In the genomic region with DNA sequence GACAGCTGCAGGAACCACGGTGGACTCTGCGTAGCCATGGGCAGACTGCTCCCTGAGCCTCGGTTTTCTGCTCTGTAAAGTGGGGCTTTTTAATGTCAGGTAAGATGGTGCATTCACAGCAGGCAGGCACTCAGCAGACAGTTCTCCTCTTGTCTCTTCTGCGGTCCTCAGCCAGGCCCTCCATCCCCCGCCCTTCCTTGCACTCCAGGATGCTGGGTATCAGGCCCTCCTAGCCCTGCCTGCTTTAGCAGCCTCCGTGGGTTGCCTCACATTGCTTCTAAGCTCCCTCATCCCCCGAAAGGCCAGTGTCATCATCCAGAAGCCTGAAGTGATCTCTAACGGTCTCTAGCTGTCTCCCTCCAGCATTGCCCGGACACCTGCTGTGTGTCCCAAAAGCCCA, we compare ENCODE assay signal across 14 cellular contexts.
DNase-seq lines count a peak whose midpoint lies in the region; ATAC-seq and TF ChIP-seq lines count a peak whose summit lies in the region.
"Had no signal": no experiment of that assay in that cellular context is flagged by ENCODE, and none has a peak within 500 bp of the region (broad histone marks: within the 10 kb centered on the region; RNA-seq: fewer than 3 reads in every experiment).

No MANE protein-coding gene starts in this region.

- H3K4me1 ChIP-seq in GM23338 (ENCODE audit: insufficient read depth) (no peaks in the 10 kb centered on the region; the same call in 1 of the 2 replicates), endodermal cell (ENCODE audit: control insufficient read depth, insufficient read depth, low read length) (no peaks in the 10 kb centered on the region), vagina (no peaks in the 10 kb centered on the region), SK-N-SH (ENCODE audit: control insufficient read depth in 1 of 2, insufficient read depth in 2 of 2, low read depth in 1 of 2, low read length in 1 of 2) (peaks cover 0 to 7% of the 10 kb centered on the region in 2 experiments; a peak in 1 of 4 replicates)

- H3K36me3 ChIP-seq in GM23338 (ENCODE audit: insufficient read depth) (no peaks in the 10 kb centered on the region), endodermal cell (ENCODE audit: control insufficient read depth, insufficient read depth, low read length) (no peaks in the 10 kb centered on the region), vagina (no peaks in the 10 kb centered on the region), WERI-Rb-1 (no peaks in the 10 kb centered on the region), SK-N-SH (replicated peaks in 1 of 2; ENCODE audit: control insufficient read depth in 1 of 2, insufficient read depth in 2 of 2, low read length in 1 of 2) (no peaks in the 10 kb centered on the region)
- H3K36me3 ChIP-seq: BLaER1 treated with 17β-estradiol and CSF1 and Interleukin-3, amounts not matched to agents 10 nM and 100 nM had no signal

- ATAC-seq in GM23338: no peak
- ATAC-seq: CD8-positive, alpha-beta T cell had no signal

- H3K4me2 ChIP-seq in GM23338 (no peak overlapping the region), SK-N-SH (no peak overlapping the region)
- H3K4me2 ChIP-seq: BLaER1 treated with 17β-estradiol and CSF1 and Interleukin-3, amounts not matched to agents 10 nM and 100 nM had no signal

- H3K9ac ChIP-seq in endodermal cell (ENCODE audit: extremely low read depth, low read length, poor library complexity, severe bottlenecking): no peak overlapping the region
- H3K9ac ChIP-seq in SK-N-SH: no peak overlapping the region
- H3K9ac ChIP-seq: BLaER1 treated with 17β-estradiol and CSF1 and Interleukin-3, amounts not matched to agents 10 nM and 100 nM had no signal

- CTCF ChIA-PET in SK-N-SH (lab: Yijun Ruan, JAX): interaction anchor here (0.8 to 1.2 kb wide), 2 partner anchors 98 to 121 kb away, joined by 3 to 5 read pairs; no protein-coding TSS in a partner anchor

- H3K27me3 ChIP-seq in GM23338 (ENCODE audit: insufficient read depth): no peaks in the 10 kb centered on the region
- no peaks in the 10 kb centered on the region for H3K27me3 ChIP-seq in endodermal cell (ENCODE audit: control insufficient read depth, insufficient read depth, low read length, poor library complexity, severe bottlenecking)
- no peaks in the 10 kb centered on the region for H3K27me3 ChIP-seq in vagina
- H3K27me3 ChIP-seq in WERI-Rb-1 (ENCODE audit: insufficient read depth, low read depth, severe bottlenecking): peaks cover 86% of the 10 kb centered on the region
- no peaks in the 10 kb centered on the region for H3K27me3 ChIP-seq in SK-N-SH (ENCODE audit: insufficient read depth)
- H3K27me3 ChIP-seq: BLaER1 treated with 17β-estradiol and CSF1 and Interleukin-3, amounts not matched to agents 10 nM and 100 nM had no signal

- H3K4me1 Mint-ChIP-seq in GM23338 (peaks cover 12% of the 10 kb centered on the region; the same call in 2 of the 3 replicates), endodermal cell (no peaks in the 10 kb centered on the region), osteocyte (ENCODE audit: unreplicated experiment) (no peaks in the 10 kb centered on the region)
- H3K4me1 Mint-ChIP-seq: B cell had no signal

- H3K4me3 Mint-ChIP-seq in GM23338 (no peak overlapping the region), endodermal cell (no peak overlapping the region), osteocyte (ENCODE audit: unreplicated experiment) (no peak overlapping the region)
- H3K4me3 Mint-ChIP-seq: B cell; CD8-positive, alpha-beta T cell had no signal

- H3K9me3 ChIP-seq in endodermal cell (ENCODE audit: control insufficient read depth, low read length) (no peaks in the 10 kb centered on the region), vagina (no peaks in the 10 kb centered on the region), WERI-Rb-1 (ENCODE audit: severe bottlenecking) (peaks cover 13% of the 10 kb centered on the region), SK-N-SH (no peaks in the 10 kb centered on the region)

- H3K36me3 Mint-ChIP-seq in GM23338 (ENCODE audit: low read depth) (no peaks in the 10 kb centered on the region), endodermal cell (ENCODE audit: low read depth) (no peaks in the 10 kb centered on the region), osteocyte (ENCODE audit: unreplicated experiment) (no peaks in the 10 kb centered on the region)
- H3K36me3 Mint-ChIP-seq: CD8-positive, alpha-beta T cell had no signal

- H3K27ac ChIP-seq in GM23338 (ENCODE audit: low read depth) (no peak overlapping the region), endodermal cell (ENCODE audit: low read depth, low read length) (no peak overlapping the region), vagina (no peak overlapping the region), WERI-Rb-1 (no peak overlapping the region), SK-N-SH (ENCODE audit: low read depth in 2 of 2, low read length in 1 of 2) (no peak overlapping the region)
- H3K27ac ChIP-seq: BLaER1 treated with 17β-estradiol and CSF1 and Interleukin-3, amounts not matched to agents 10 nM and 100 nM had no signal

- 76 to 82% methylated on average over 9 of the region's 9 CpGs for WGBS in endodermal cell (ENCODE audit: insufficient coverage in 1 of 2, insufficient read length in 1 of 2), 2 experiments
- 13% methylated on average over 9 of the region's 9 CpGs for WGBS in SK-N-SH (ENCODE audit: low lambda C conversion rate)

- H3K4me3 ChIP-seq in GM23338 (no peak overlapping the region), endodermal cell (ENCODE audit: low read length) (no peak overlapping the region), vagina (no peak overlapping the region), WERI-Rb-1 (ENCODE audit: low read depth, low read length) (no peak overlapping the region), SK-N-SH (ENCODE audit: low read depth in 2 of 2, low read length in 1 of 2) (no peak overlapping the region)
- H3K4me3 ChIP-seq: BLaER1 treated with 17β-estradiol and CSF1 and Interleukin-3, amounts not matched to agents 10 nM and 100 nM had no signal

- H3K27ac Mint-ChIP-seq in GM23338 (0 out of 2 replicates have a peak overlapping the region, but pooled peaks have one; percentile 49), endodermal cell (no peak overlapping the region), osteocyte (ENCODE audit: unreplicated experiment) (no peak overlapping the region)
- H3K27ac Mint-ChIP-seq: B cell; CD8-positive, alpha-beta T cell had no signal

- TF ChIP-seq POLR2A in vagina (IDR thresholded peaks at IDR 0.05): no peak

- H3K27me3 Mint-ChIP-seq in GM23338 (ENCODE audit: insufficient read depth, low read depth, poor library complexity) (peaks cover 2% of the 10 kb centered on the region), endodermal cell (ENCODE audit: insufficient read depth) (peaks cover 3% of the 10 kb centered on the region), osteocyte (ENCODE audit: unreplicated experiment) (peaks cover 2% of the 10 kb centered on the region)

- H3K79me2 ChIP-seq in GM23338 (replicated peaks; ENCODE audit: insufficient read depth) (no peaks in the 10 kb centered on the region), SK-N-SH (ENCODE audit: insufficient read depth) (no peaks in the 10 kb centered on the region)

- H2AFZ ChIP-seq in GM23338 (no peak overlapping the region), SK-N-SH (ENCODE audit: low read depth) (no peak overlapping the region)

- intact Hi-C loops in vagina (cut with DNase I): no loop called here

- H3K9me3 Mint-ChIP-seq in GM23338 (peaks cover 7% of the 10 kb centered on the region; the same call in 2 of the 3 replicates), endodermal cell (no peaks in the 10 kb centered on the region), osteocyte (ENCODE audit: unreplicated experiment) (peaks cover 8% of the 10 kb centered on the region)

- POLR2A ChIA-PET in SK-N-SH (lab: Yijun Ruan, JAX): no interaction called here

- TF ChIP-seq EP300 in SK-N-SH (IDR thresholded peaks at IDR 0.05; ENCODE audit: borderline replicate concordance in 1 of 2, low read depth in 1 of 2, low read length in 1 of 2): no peak

- H3F3A ChIP-seq in GM23338 (replicated peaks; ENCODE audit: low read depth) (no peaks in the 10 kb centered on the region), SK-N-SH (replicated peaks; ENCODE audit: insufficient read depth) (no peaks in the 10 kb centered on the region)

- no peaks in the 10 kb centered on the region for H3K9me2 ChIP-seq in GM23338 (ENCODE audit: insufficient read depth)
- no peaks in the 10 kb centered on the region for H3K9me2 ChIP-seq in SK-N-SH

- no peak for TF ChIP-seq CTCF in GM23338 (conservative IDR thresholded peaks at IDR 0.05; ENCODE audit: low read depth in 2 of 2)
- no peak for TF ChIP-seq CTCF in endodermal cell (conservative IDR thresholded peaks at IDR 0.05)
- no peak for TF ChIP-seq CTCF in osteocyte (IDR thresholded peaks at IDR 0.05)
- TF ChIP-seq CTCF in vagina (IDR thresholded peaks at IDR 0.05): no peak
- no peak for TF ChIP-seq CTCF in WERI-Rb-1 (IDR thresholded peaks at IDR 0.05; ENCODE audit: low read depth, low read length)
- no peak for TF ChIP-seq CTCF in SK-N-SH (IDR thresholded peaks at IDR 0.05)

- TF ChIP-seq RAD21 in SK-N-SH (IDR thresholded peaks at IDR 0.05; ENCODE audit: low read length): no peak

- H4K20me1 ChIP-seq in GM23338 (replicated peaks; ENCODE audit: insufficient read depth) (no peaks in the 10 kb centered on the region), SK-N-SH (ENCODE audit: insufficient read depth) (no peaks in the 10 kb centered on the region)

- DNase-seq in GM23338 (ENCODE audit: low spot score): no peak
- peak; percentile 42 for DNase-seq in endodermal cell
- DNase-seq in osteocyte (ENCODE audit: extremely low spot score, unreplicated experiment): peak; percentile 64
- DNase-seq in vagina (ENCODE audit: extremely low spot score in 2 of 2): peak; percentile 67
- DNase-seq in WERI-Rb-1: no peak
- DNase-seq in SK-N-SH: no peak
- DNase-seq: Calu3, DMS79 treated with DMSO at 0.1 percent for 48 hours, GF-D8, HCEC 1CT, IMR-90 had no signal

TF ChIP-seq in GM23338, 12 proteins besides CTCF, POLR2A, EP300 and RAD21 (continues in another document):
- no peak for TF ChIP-seq CREB1 (CRISPR knock-in tag; IDR thresholded peaks at IDR 0.05; ENCODE audit: low read depth)
- no peak for TF ChIP-seq POLR2AphosphoS5 (IDR thresholded peaks at IDR 0.05; ENCODE audit: low read depth)
- no peak for TF ChIP-seq EZH2 (IDR thresholded peaks at IDR 0.05; ENCODE audit: low read depth, unreplicated experiment)
- TF ChIP-seq EZH2phosphoT487 (IDR thresholded peaks at IDR 0.05; ENCODE audit: unreplicated experiment): no peak

TF ChIP-seq in SK-N-SH, 30 proteins besides CTCF, POLR2A, EP300 and RAD21 (continues in another document):
- TF ChIP-seq, protein P1, sequence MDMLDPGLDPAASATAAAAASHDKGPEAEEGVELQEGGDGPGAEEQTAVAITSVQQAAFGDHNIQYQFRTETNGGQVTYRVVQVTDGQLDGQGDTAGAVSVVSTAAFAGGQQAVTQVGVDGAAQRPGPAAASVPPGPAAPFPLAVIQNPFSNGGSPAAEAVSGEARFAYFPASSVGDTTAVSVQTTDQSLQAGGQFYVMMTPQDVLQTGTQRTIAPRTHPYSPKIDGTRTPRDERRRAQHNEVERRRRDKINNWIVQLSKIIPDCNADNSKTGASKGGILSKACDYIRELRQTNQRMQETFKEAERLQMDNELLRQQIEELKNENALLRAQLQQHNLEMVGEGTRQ (IDR thresholded peaks at IDR 0.05; ENCODE audit: borderline replicate concordance, low read depth, low read length): no peak
- TF ChIP-seq MXI1 (IDR thresholded peaks at IDR 0.05; ENCODE audit: low read depth, low read length) (no peak), GATA2 (CRISPR knock-in tag; IDR thresholded peaks at IDR 0.05) (no peak), RXRA (IDR thresholded peaks at IDR 0.05; ENCODE audit: borderline replicate concordance, low read depth) (no peak)

Comparison
In these comparisons a context has a peak if more than half of its experiments do, and no peak if none do; other contexts are left out.
1. DNase-seq: peak in endodermal cell (single experiment), osteocyte (single experiment) and vagina (2 of 2); none in GM23338 (single experiment), WERI-Rb-1 (single experiment) and SK-N-SH (single experiment).